ENCODE assay signal across 29 cellular contexts in genomic region chr11:58227956-58228615, GRCh38. TPM values are rescaled to one million over a fixed set of nuclear protein-coding genes. Genes with fewer than 3 reads are reported as not detected.
"Had no signal": no experiment of that assay in that cellular context is flagged by ENCODE, and none has a peak within 500 bp of the region (broad histone marks: within the 10 kb centered on the region; RNA-seq: fewer than 3 reads in every experiment).

No MANE protein-coding gene starts in this region.

- H3K27ac Mint-ChIP-seq: activated CD4-positive, alpha-beta memory T cell treated with anti-CD3 and anti-CD28 coated beads, Interleukin-2, amount 10 ng/mL, durations not matched to agents 7 days and 5 days; activated CD4-positive, alpha-beta T cell treated with anti-CD3 and anti-CD28 coated beads for 36 hours; activated naive CD4-positive, alpha-beta T cell treated with anti-CD3 and anti-CD28 coated beads for 36 hours; activated naive CD8-positive, alpha-beta T cell; activated T-helper 17 cell treated with anti-CD3 and anti-CD28 coated beads, Interleukin-2, amount 50 U/mL, for 72 hours; T-helper 1 cell treated with Interleukin-12 subunit alpha and Interleukin-12 subunit beta and Interleukin-4 antibody, amounts not matched to agents 30 μg/mL and 1 μg/mL, for 36 hours had no signal

- H3K36me3 Mint-ChIP-seq: activated naive CD8-positive, alpha-beta T cell had no signal

- H3K4me3 Mint-ChIP-seq: activated CD4-positive, alpha-beta memory T cell treated with anti-CD3 and anti-CD28 coated beads, Interleukin-2, amount 10 ng/mL, durations not matched to agents 7 days and 5 days; activated CD4-positive, alpha-beta T cell treated with anti-CD3 and anti-CD28 coated beads for 36 hours; activated naive CD4-positive, alpha-beta T cell treated with anti-CD3 and anti-CD28 coated beads for 36 hours; activated naive CD8-positive, alpha-beta T cell; activated T-helper 17 cell treated with anti-CD3 and anti-CD28 coated beads, Interleukin-2, amount 50 U/mL, for 72 hours; T-helper 1 cell treated with Interleukin-12 subunit alpha and Interleukin-12 subunit beta and Interleukin-4 antibody, amounts not matched to agents 30 μg/mL and 1 μg/mL, for 36 hours had no signal

- H3K4me3 ChIP-seq: adrenal gland, Peyer's patch, SJSA1 had no signal

- H3K27ac ChIP-seq: adrenal gland, Peyer's patch, SJSA1, WERI-Rb-1 had no signal

- H3K27me3 ChIP-seq: adrenal gland, Peyer's patch, SJSA1 had no signal

- H3K9me3 Mint-ChIP-seq: activated CD4-positive, alpha-beta memory T cell treated with anti-CD3 and anti-CD28 coated beads, Interleukin-2, amount 10 ng/mL, durations not matched to agents 7 days and 5 days; activated naive CD4-positive, alpha-beta T cell treated with anti-CD3 and anti-CD28 coated beads for 36 hours; T-helper 1 cell treated with Interleukin-12 subunit alpha and Interleukin-12 subunit beta and Interleukin-4 antibody, amounts not matched to agents 30 μg/mL and 1 μg/mL, for 36 hours had no signal

- ATAC-seq: activated CD4-positive, alpha-beta T cell treated with anti-CD3 and anti-CD28 coated beads for 36 hours; activated T-helper 17 cell treated with anti-CD3 and anti-CD28 coated beads, Interleukin-2, amount 50 U/mL, for 72 hours had no signal

- DNase-seq: activated CD4-positive, alpha-beta memory T cell treated with anti-CD3 and anti-CD28 coated beads, Interleukin-2, amount 10 ng/mL, durations not matched to agents 7 days and 5 days; activated CD4-positive, alpha-beta T cell treated with anti-CD3 and anti-CD28 coated beads for 36 hours; activated CD4-positive, alpha-beta T cell treated with anti-CD3 and anti-CD28 coated beads, Interleukin-2, amount 50 U/mL, for 1 hour; activated gamma-delta T cell; activated naive CD4-positive, alpha-beta T cell treated with anti-CD3 and anti-CD28 coated beads for 36 hours; activated T-cell treated with anti-CD3 and anti-CD28 coated beads for 4 hours; activated T-cell treated with anti-CD3 and anti-CD28 coated beads, Interleukin-2, amount 50 U/mL, for 48 hours; adrenal gland; anterior cingulate cortex; cerebellar nuclear complex; KBM-7; NCI-H1092; NCI-H1417; NCI-H1930; NCI-H2171 treated with DMSO at 0.1 percent for 48 hours; NCI-H226; NCI-H526; NCI-H774; Peyer's patch; SHP77; WERI-Rb-1 had no signal

- H3K36me3 ChIP-seq: adrenal gland, Peyer's patch, SJSA1, WERI-Rb-1 had no signal

- H3K9me3 ChIP-seq: adrenal gland, Peyer's patch, SJSA1 had no signal

- H3K4me1 Mint-ChIP-seq: activated CD4-positive, alpha-beta memory T cell treated with anti-CD3 and anti-CD28 coated beads, Interleukin-2, amount 10 ng/mL, durations not matched to agents 7 days and 5 days; activated CD4-positive, alpha-beta T cell treated with anti-CD3 and anti-CD28 coated beads for 36 hours; activated T-helper 17 cell treated with anti-CD3 and anti-CD28 coated beads, Interleukin-2, amount 50 U/mL, for 72 hours had no signal

- H3K27me3 Mint-ChIP-seq: activated CD4-positive, alpha-beta memory T cell treated with anti-CD3 and anti-CD28 coated beads, Interleukin-2, amount 10 ng/mL, durations not matched to agents 7 days and 5 days had no signal

- H3K4me1 ChIP-seq: adrenal gland, Peyer's patch, SJSA1 had no signal

RNA-seq across cellular contexts. Expression of gene OR10Q1, which starts 0.6 kb away (rescaled TPM):
- total RNA-seq: activated CD4-positive, alpha-beta memory T cell treated with anti-CD3 and anti-CD28 coated beads, Interleukin-2, amount 10 ng/mL, durations not matched to agents 7 days and 5 days; activated CD4-positive, alpha-beta T cell treated with anti-CD3 and anti-CD28 coated beads for 36 hours; activated CD8-positive, alpha-beta memory T cell treated with anti-CD3 and anti-CD28 coated beads for 36 hours; activated naive CD4-positive, alpha-beta T cell treated with anti-CD3 and anti-CD28 coated beads for 36 hours; activated T-helper 17 cell treated with anti-CD3 and anti-CD28 coated beads, Interleukin-2, amount 50 U/mL, for 72 hours; adrenal gland; cardiac septum; MCF 10A; NCI-H460; Peyer's patch; SJSA1 had no signal
- polyA plus RNA-seq: adrenal gland had no signal

RNA-seq across cellular contexts. Expression of gene OR1S1, which starts 15.6 kb away (rescaled TPM):
- total RNA-seq: activated CD4-positive, alpha-beta memory T cell treated with anti-CD3 and anti-CD28 coated beads, Interleukin-2, amount 10 ng/mL, durations not matched to agents 7 days and 5 days; activated CD4-positive, alpha-beta T cell treated with anti-CD3 and anti-CD28 coated beads for 36 hours; activated CD8-positive, alpha-beta memory T cell treated with anti-CD3 and anti-CD28 coated beads for 36 hours; activated naive CD4-positive, alpha-beta T cell treated with anti-CD3 and anti-CD28 coated beads for 36 hours; activated T-helper 17 cell treated with anti-CD3 and anti-CD28 coated beads, Interleukin-2, amount 50 U/mL, for 72 hours; adrenal gland; cardiac septum; MCF 10A; NCI-H460; Peyer's patch; SJSA1 had no signal
- polyA plus RNA-seq: adrenal gland had no signal

RNA-seq across cellular contexts. Expression of gene OR1S2, which starts 24.1 kb away (rescaled TPM):
- total RNA-seq: activated CD4-positive, alpha-beta memory T cell treated with anti-CD3 and anti-CD28 coated beads, Interleukin-2, amount 10 ng/mL, durations not matched to agents 7 days and 5 days; activated CD4-positive, alpha-beta T cell treated with anti-CD3 and anti-CD28 coated beads for 36 hours; activated CD8-positive, alpha-beta memory T cell treated with anti-CD3 and anti-CD28 coated beads for 36 hours; activated naive CD4-positive, alpha-beta T cell treated with anti-CD3 and anti-CD28 coated beads for 36 hours; activated T-helper 17 cell treated with anti-CD3 and anti-CD28 coated beads, Interleukin-2, amount 50 U/mL, for 72 hours; adrenal gland; cardiac septum; MCF 10A; NCI-H460; Peyer's patch; SJSA1 had no signal
- polyA plus RNA-seq: adrenal gland had no signal

RNA-seq across cellular contexts. Expression of gene OR9Q2, which starts 39.2 kb away (rescaled TPM):
- total RNA-seq: activated CD4-positive, alpha-beta memory T cell treated with anti-CD3 and anti-CD28 coated beads, Interleukin-2, amount 10 ng/mL, durations not matched to agents 7 days and 5 days; activated CD4-positive, alpha-beta T cell treated with anti-CD3 and anti-CD28 coated beads for 36 hours; activated CD8-positive, alpha-beta memory T cell treated with anti-CD3 and anti-CD28 coated beads for 36 hours; activated naive CD4-positive, alpha-beta T cell treated with anti-CD3 and anti-CD28 coated beads for 36 hours; adrenal gland; cardiac septum; MCF 10A; NCI-H460; Peyer's patch; SJSA1 had no signal
- polyA plus RNA-seq: adrenal gland had no signal

RNA-seq across cellular contexts. Expression of gene OR10W1, which starts 40.0 kb away (rescaled TPM):
- total RNA-seq: activated CD4-positive, alpha-beta memory T cell treated with anti-CD3 and anti-CD28 coated beads, Interleukin-2, amount 10 ng/mL, durations not matched to agents 7 days and 5 days; activated CD4-positive, alpha-beta T cell treated with anti-CD3 and anti-CD28 coated beads for 36 hours; activated CD8-positive, alpha-beta memory T cell treated with anti-CD3 and anti-CD28 coated beads for 36 hours; activated naive CD4-positive, alpha-beta T cell treated with anti-CD3 and anti-CD28 coated beads for 36 hours; activated T-helper 17 cell treated with anti-CD3 and anti-CD28 coated beads, Interleukin-2, amount 50 U/mL, for 72 hours; adrenal gland; cardiac septum; MCF 10A; NCI-H460; Peyer's patch; SJSA1 had no signal
- polyA plus RNA-seq: adrenal gland had no signal
